ENCODE assay signal across 1 cellular context in the genomic region with DNA sequence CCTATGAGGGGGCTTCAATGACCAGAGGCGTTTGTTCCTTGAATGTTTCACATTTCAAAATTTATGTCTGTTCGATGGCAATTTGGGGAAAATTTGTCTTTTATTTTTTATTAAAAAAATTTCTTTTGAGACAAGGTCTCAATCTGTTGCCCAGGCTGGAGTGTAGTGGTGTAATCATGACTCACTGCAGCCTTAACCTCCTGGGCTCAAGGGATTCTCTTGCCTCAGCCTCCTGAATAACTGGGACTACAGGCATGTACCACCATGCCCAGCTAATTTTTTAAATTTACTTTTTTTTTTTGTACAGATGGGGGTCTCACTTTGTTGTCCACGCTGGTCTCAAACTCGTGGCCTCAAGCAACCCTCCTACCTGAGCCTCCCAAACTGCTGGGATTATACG.
TF ChIP-seq lines count a peak whose summit lies in the region.

No MANE protein-coding gene starts in this region.

TF ChIP-seq in GM23338, 12 proteins besides CTCF, POLR2A, EP300 and RAD21 (continued from another document):
- TF ChIP-seq REST (IDR thresholded peaks at IDR 0.05; ENCODE audit: unreplicated experiment): no peak
- no peak for TF ChIP-seq JUNB (IDR thresholded peaks at IDR 0.05; ENCODE audit: unreplicated experiment)
- TF ChIP-seq EZH2phosphoT487 (IDR thresholded peaks at IDR 0.05; ENCODE audit: unreplicated experiment): no peak
- TF ChIP-seq, protein P1, sequence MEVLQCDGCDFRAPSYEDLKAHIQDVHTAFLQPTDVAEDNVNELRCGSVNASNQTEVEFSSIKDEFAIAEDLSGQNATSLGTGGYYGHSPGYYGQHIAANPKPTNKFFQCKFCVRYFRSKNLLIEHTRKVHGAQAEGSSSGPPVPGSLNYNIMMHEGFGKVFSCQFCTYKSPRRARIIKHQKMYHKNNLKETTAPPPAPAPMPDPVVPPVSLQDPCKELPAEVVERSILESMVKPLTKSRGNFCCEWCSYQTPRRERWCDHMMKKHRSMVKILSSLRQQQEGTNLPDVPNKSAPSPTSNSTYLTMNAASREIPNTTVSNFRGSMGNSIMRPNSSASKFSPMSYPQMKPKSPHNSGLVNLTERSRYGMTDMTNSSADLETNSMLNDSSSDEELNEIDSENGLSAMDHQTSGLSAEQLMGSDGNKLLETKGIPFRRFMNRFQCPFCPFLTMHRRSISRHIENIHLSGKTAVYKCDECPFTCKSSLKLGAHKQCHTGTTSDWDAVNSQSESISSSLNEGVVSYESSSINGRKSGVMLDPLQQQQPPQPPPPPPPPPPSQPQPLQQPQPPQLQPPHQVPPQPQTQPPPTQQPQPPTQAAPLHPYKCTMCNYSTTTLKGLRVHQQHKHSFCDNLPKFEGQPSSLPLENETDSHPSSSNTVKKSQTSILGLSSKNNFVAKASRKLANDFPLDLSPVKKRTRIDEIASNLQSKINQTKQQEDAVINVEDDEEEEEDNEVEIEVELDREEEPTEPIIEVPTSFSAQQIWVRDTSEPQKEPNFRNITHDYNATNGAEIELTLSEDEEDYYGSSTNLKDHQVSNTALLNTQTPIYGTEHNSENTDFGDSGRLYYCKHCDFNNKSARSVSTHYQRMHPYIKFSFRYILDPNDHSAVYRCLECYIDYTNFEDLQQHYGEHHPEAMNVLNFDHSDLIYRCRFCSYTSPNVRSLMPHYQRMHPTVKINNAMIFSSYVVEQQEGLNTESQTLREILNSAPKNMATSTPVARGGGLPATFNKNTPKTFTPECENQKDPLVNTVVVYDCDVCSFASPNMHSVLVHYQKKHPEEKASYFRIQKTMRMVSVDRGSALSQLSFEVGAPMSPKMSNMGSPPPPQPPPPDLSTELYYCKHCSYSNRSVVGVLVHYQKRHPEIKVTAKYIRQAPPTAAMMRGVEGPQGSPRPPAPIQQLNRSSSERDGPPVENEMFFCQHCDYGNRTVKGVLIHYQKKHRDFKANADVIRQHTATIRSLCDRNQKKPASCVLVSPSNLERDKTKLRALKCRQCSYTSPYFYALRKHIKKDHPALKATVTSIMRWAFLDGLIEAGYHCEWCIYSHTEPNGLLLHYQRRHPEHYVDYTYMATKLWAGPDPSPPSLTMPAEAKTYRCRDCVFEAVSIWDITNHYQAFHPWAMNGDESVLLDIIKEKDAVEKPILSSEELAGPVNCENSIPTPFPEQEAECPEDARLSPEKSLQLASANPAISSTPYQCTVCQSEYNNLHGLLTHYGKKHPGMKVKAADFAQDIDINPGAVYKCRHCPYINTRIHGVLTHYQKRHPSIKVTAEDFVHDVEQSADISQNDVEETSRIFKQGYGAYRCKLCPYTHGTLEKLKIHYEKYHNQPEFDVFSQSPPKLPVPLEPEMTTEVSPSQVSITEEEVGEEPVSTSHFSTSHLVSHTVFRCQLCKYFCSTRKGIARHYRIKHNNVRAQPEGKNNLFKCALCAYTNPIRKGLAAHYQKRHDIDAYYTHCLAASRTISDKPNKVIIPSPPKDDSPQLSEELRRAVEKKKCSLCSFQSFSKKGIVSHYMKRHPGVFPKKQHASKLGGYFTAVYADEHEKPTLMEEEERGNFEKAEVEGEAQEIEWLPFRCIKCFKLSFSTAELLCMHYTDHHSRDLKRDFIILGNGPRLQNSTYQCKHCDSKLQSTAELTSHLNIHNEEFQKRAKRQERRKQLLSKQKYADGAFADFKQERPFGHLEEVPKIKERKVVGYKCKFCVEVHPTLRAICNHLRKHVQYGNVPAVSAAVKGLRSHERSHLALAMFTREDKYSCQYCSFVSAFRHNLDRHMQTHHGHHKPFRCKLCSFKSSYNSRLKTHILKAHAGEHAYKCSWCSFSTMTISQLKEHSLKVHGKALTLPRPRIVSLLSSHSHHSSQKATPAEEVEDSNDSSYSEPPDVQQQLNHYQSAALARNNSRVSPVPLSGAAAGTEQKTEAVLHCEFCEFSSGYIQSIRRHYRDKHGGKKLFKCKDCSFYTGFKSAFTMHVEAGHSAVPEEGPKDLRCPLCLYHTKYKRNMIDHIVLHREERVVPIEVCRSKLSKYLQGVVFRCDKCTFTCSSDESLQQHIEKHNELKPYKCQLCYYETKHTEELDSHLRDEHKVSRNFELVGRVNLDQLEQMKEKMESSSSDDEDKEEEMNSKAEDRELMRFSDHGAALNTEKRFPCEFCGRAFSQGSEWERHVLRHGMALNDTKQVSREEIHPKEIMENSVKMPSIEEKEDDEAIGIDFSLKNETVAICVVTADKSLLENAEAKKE (CRISPR knock-in tag; IDR thresholded peaks at IDR 0.05): no peak
- no peak for TF ChIP-seq EZH2 (IDR thresholded peaks at IDR 0.05; ENCODE audit: low read depth, unreplicated experiment)
- no peak for TF ChIP-seq CREB1 (CRISPR knock-in tag; IDR thresholded peaks at IDR 0.05; ENCODE audit: low read depth)
- TF ChIP-seq NANOG (IDR thresholded peaks at IDR 0.05; ENCODE audit: borderline replicate concordance): no peak
- no peak for TF ChIP-seq STAT1 (IDR thresholded peaks at IDR 0.05; ENCODE audit: unreplicated experiment)
- no peak for TF ChIP-seq POLR2AphosphoS5 (IDR thresholded peaks at IDR 0.05; ENCODE audit: low read depth)
